ENCODE assay signal across 8 cellular contexts in genomic region chr15:90660195-90660995, GRCh38. TPM values are rescaled to one million over a fixed set of nuclear protein-coding genes. Genes with fewer than 3 reads are reported as not detected.
A peak's percentile ranks its signal among the peaks of the same experiment; 100 is the strongest.
DNase-seq lines count a peak whose midpoint lies in the region; ATAC-seq and TF ChIP-seq lines count a peak whose summit lies in the region.

No MANE protein-coding gene starts in this region.

- 49 to 56% (median 52%) methylated on average over 12 of the region's 12 CpGs for WGBS in stomach, 5 donors

- peaks cover 21% of the 10 kb centered on the region for H3K27me3 Mint-ChIP-seq in activated CD4-positive, alpha-beta T cell treated with anti-CD3 and anti-CD28 coated beads, Interleukin-2, amount 10 ng/mL, durations not matched to agents 7 days and 5 days
- peaks cover 17 to 40% (median 38%) of the 10 kb centered on the region in 3 donors for H3K27me3 Mint-ChIP-seq in naive B cell

- peak overlapping the region in 4 of 5 donors; percentile 57 to 75 (median 68) for H3K27ac ChIP-seq in stomach

- intact Hi-C loops in stomach (cut with DNase I; ENCODE audit: low total_unique reads), result no loop called here

- no peak for TF ChIP-seq POLR2A in stomach (IDR thresholded peaks at IDR 0.05)

- H3K4me3 ChIP-seq in GM06990 (replicated peaks; ENCODE audit: low read depth, low read length), result peak overlapping the region; percentile 52
- H3K4me3 ChIP-seq in H7 (ENCODE audit: insufficient read depth, low read depth, low read length), result no peak overlapping the region
- H3K4me3 ChIP-seq in MG63, result no peak overlapping the region
- no peak overlapping the region for H3K4me3 ChIP-seq in stomach

- H3K27ac Mint-ChIP-seq in activated CD4-positive, alpha-beta T cell treated with anti-CD3 and anti-CD28 coated beads, Interleukin-2, amount 10 ng/mL, durations not matched to agents 7 days and 5 days, result peak overlapping the region; percentile 81
- H3K27ac Mint-ChIP-seq in naive B cell, result peak overlapping the region in 2 of 6 donors; percentile 17 to 71

- peaks cover 86% of the 10 kb centered on the region for H3K4me1 Mint-ChIP-seq in activated CD4-positive, alpha-beta T cell treated with anti-CD3 and anti-CD28 coated beads, Interleukin-2, amount 10 ng/mL, durations not matched to agents 7 days and 5 days
- H3K4me1 Mint-ChIP-seq in naive B cell, result peaks cover 57 to 84% (median 79%) of the 10 kb centered on the region in 3 donors

- CTCF ChIA-PET in activated CD4-positive, alpha-beta T cell treated with anti-CD3 and anti-CD28 coated beads, Interleukin-2, amount 10 ng/mL, durations not matched to agents 7 days and 5 days (lab: Charles Lee), result interaction anchor here (1.0 to 2.2 kb wide), 3 partner anchors 12 to 29 kb away, joined by 3 to 6 read pairs (median 4); no protein-coding TSS in a partner anchor

- H3K36me3 ChIP-seq in GM06990 (ENCODE audit: control insufficient read depth, insufficient read depth, low read length), result no peaks in the 10 kb centered on the region
- no peaks in the 10 kb centered on the region for H3K36me3 ChIP-seq in H7 (replicated peaks; ENCODE audit: control insufficient read depth, insufficient read depth, low read length)
- H3K36me3 ChIP-seq in MG63, result no peaks in the 10 kb centered on the region
- H3K36me3 ChIP-seq in stomach, result no peaks in the 10 kb centered on the region

- peak; percentile 31 to 45 for ATAC-seq in naive B cell (ENCODE audit: low read depth in 2 of 2)

- H3K9me3 ChIP-seq in MG63 (peaks cover 6% of the 10 kb centered on the region), stomach (no peaks in the 10 kb centered on the region)

- peaks cover 6% of the 10 kb centered on the region for H3K9me3 Mint-ChIP-seq in activated CD4-positive, alpha-beta T cell treated with anti-CD3 and anti-CD28 coated beads, Interleukin-2, amount 10 ng/mL, durations not matched to agents 7 days and 5 days
- no peaks in the 10 kb centered on the region for H3K9me3 Mint-ChIP-seq in naive B cell

- H3K4me3 Mint-ChIP-seq in activated CD4-positive, alpha-beta T cell treated with anti-CD3 and anti-CD28 coated beads, Interleukin-2, amount 10 ng/mL, durations not matched to agents 7 days and 5 days, result peak overlapping the region; percentile 55
- peak overlapping the region; percentile 41 to 86 (median 80) for H3K4me3 Mint-ChIP-seq in naive B cell

- TF ChIP-seq CTCF in GM06990 (IDR thresholded peaks at IDR 0.05; ENCODE audit: insufficient read depth, low read length, poor library complexity, severe bottlenecking) (no peak), stomach (IDR thresholded peaks at IDR 0.05) (no peak)

- peaks cover 10 to 38% (median 17%) of the 10 kb centered on the region in 4 donors for H3K4me1 ChIP-seq in stomach

- POLR2A ChIA-PET in activated CD4-positive, alpha-beta T cell treated with anti-CD3 and anti-CD28 coated beads, Interleukin-2, amount 10 ng/mL, durations not matched to agents 7 days and 5 days (lab: Charles Lee), result interaction anchor here (1.0 kb wide), 1 partner anchor 210 kb away, joined by 4 read pairs; no protein-coding TSS in a partner anchor

- no peak for TF ChIP-seq EP300 in stomach (IDR thresholded peaks at IDR 0.05)

- DNase-seq in GM06990 (ENCODE audit: extremely low read depth, insufficient read length) (peak; percentile 84), H7 (peak; percentile 66), MG63 (peak; percentile 95), dedifferentiated amniotic fluid mesenchymal stem cell (ENCODE audit: extremely low spot score) (peak; percentile 82), naive B cell (no peak), stomach (peak; percentile 43), DMS114 treated with DMSO at 0.1 percent for 48 hours (lab: John Stamatoyannopoulos, UW; ENCODE audit: unreplicated experiment) (no peak)
- DNase-seq in activated CD4-positive, alpha-beta T cell treated with anti-CD3 and anti-CD28 coated beads, Interleukin-2, amount 10 ng/mL, durations not matched to agents 7 days and 5 days, result peak; percentile 81

- H3K36me3 Mint-ChIP-seq in activated CD4-positive, alpha-beta T cell treated with anti-CD3 and anti-CD28 coated beads, Interleukin-2, amount 10 ng/mL, durations not matched to agents 7 days and 5 days (ENCODE audit: low read depth), result peaks cover 24% of the 10 kb centered on the region
- no peaks in the 10 kb centered on the region for H3K36me3 Mint-ChIP-seq in naive B cell

- H3K27me3 ChIP-seq in GM06990 (replicated peaks; ENCODE audit: control insufficient read depth, insufficient read depth, low read length), result no peaks in the 10 kb centered on the region
- no peaks in the 10 kb centered on the region for H3K27me3 ChIP-seq in H7 (ENCODE audit: control insufficient read depth, insufficient read depth, low read length)
- H3K27me3 ChIP-seq in MG63, result no peaks in the 10 kb centered on the region; the same call in 1 of the 2 replicates
- H3K27me3 ChIP-seq in stomach, result peaks cover 0 to 14% (median 0%) of the 10 kb centered on the region in 3 donors

RNA-seq across cellular contexts. Expression of gene BLM, which starts 56.8 kb away (rescaled TPM):
- total RNA-seq in H7 (2014; rRNA removed; shearing (Covaris generic)), result 29.7 and 36.4 TPM in 2 replicates
- total RNA-seq in MG63 (2014; rRNA removed; shearing (Covaris generic); ENCODE audit: low replicate concordance), result 11.3 and 26.4 TPM in 2 replicates
- total RNA-seq in activated CD4-positive, alpha-beta T cell treated with anti-CD3 and anti-CD28 coated beads, Interleukin-2, amount 10 ng/mL, durations not matched to agents 7 days and 5 days, result 10 to 100 TPM; 50.2 to 57.7 TPM
- polyA plus RNA-seq in naive B cell (ENCODE audit: low read depth in 6 of 6), result 10 to 100 TPM in 2 of 6 donors, 1 to 10 TPM in 3, not detected in 1; 5.5 to 11.1 (median 6.8) TPM
- total RNA-seq in stomach, result 10 to 100 TPM in 1 of 5 donors, 1 to 10 TPM in 4; 1.8 to 10.5 (median 4.6) TPM
- polyA plus RNA-seq in stomach, result 1 to 10 TPM; 1.1 to 2.9 (median 2.3) TPM

Comparison
In these comparisons a context has a peak if more than half of its experiments do, and no peak if none do; other contexts are left out.
1. DNase-seq: peak in GM06990 (single experiment), H7 (single experiment), MG63 (single experiment), activated CD4-positive, alpha-beta T cell treated with anti-CD3 and anti-CD28 coated beads, Interleukin-2, amount 10 ng/mL, durations not matched to agents 7 days and 5 days (single experiment), dedifferentiated amniotic fluid mesenchymal stem cell (single experiment) and stomach (single experiment); none in naive B cell (single experiment) and DMS114 treated with DMSO at 0.1 percent for 48 hours (single experiment).